Comparison of ENCODE assay signal across 11 cellular contexts in genomic region chr22:50403701-50404101, GRCh38.
DNase-seq lines count a peak whose midpoint lies in the region; ATAC-seq lines count a peak whose summit lies in the region.
"Had no signal": no experiment of that assay in that cellular context is flagged by ENCODE, and none has a peak within 500 bp of the region (broad histone marks: within the 10 kb centered on the region; RNA-seq: fewer than 3 reads in every experiment).

No MANE protein-coding gene starts in this region.

- no peak overlapping the region for H3K4me3 ChIP-seq in CD4-positive, CD25-positive, alpha-beta regulatory T cell (ENCODE audit: low read depth, low read length)

- no peaks in the 10 kb centered on the region for H3K27me3 Mint-ChIP-seq in CD4-positive, CD25-positive, alpha-beta regulatory T cell

- H3K27ac Mint-ChIP-seq in CD4-positive, CD25-positive, alpha-beta regulatory T cell = peak overlapping the region; percentile 42 to 85 (median 71)

- no peak overlapping the region for H3K4me3 Mint-ChIP-seq in CD4-positive, CD25-positive, alpha-beta regulatory T cell

- DNase-seq in CD4-positive, CD25-positive, alpha-beta regulatory T cell = no peak
- DNase-seq in NCI-H69 (lab: John Stamatoyannopoulos, UW) = peak; percentile 45
- DNase-seq in globus pallidus (ENCODE audit: low spot score) = peak; percentile 62
- peak; percentile 80 for DNase-seq in pons (ENCODE audit: low spot score)
- DNase-seq in foreskin melanocyte = no peak
- no peak for DNase-seq in SIG-M5 treated with dmso at 0.1 percent for 504 hours (lab: John Stamatoyannopoulos, UW; ENCODE audit: unreplicated experiment)
- DNase-seq in activated T-cell treated with anti-CD3 and anti-CD28 coated beads, Interleukin-2, amount 50 U/mL, for 48 hours = no peak
- DNase-seq: NCI-H226, T1000 had no signal

- H3K36me3 ChIP-seq in CD4-positive, CD25-positive, alpha-beta regulatory T cell (ENCODE audit: control insufficient read depth, insufficient read depth, low read length) = peaks cover 32% of the 10 kb centered on the region

- peaks cover 4 to 25% (median 15%) of the 10 kb centered on the region in 4 donors for H3K4me1 Mint-ChIP-seq in CD4-positive, CD25-positive, alpha-beta regulatory T cell

- H3K4me1 ChIP-seq in CD4-positive, CD25-positive, alpha-beta regulatory T cell (ENCODE audit: control insufficient read depth, insufficient read depth, low read length, poor library complexity, severe bottlenecking) = no peaks in the 10 kb centered on the region

- H3K9me3 ChIP-seq in CD4-positive, CD25-positive, alpha-beta regulatory T cell (ENCODE audit: control insufficient read depth in 2 of 2, low read length in 2 of 2) = no peaks in the 10 kb centered on the region

- H3K36me3 Mint-ChIP-seq in CD4-positive, CD25-positive, alpha-beta regulatory T cell = peaks cover 9% of the 10 kb centered on the region

- no peaks in the 10 kb centered on the region for H3K27me3 ChIP-seq in CD4-positive, CD25-positive, alpha-beta regulatory T cell (ENCODE audit: control insufficient read depth, insufficient read depth, low read length)

- ATAC-seq in CD4-positive, CD25-positive, alpha-beta regulatory T cell (ENCODE audit: low read depth in 2 of 2) = no peak
- no peak for ATAC-seq in HG03095 (IDR thresholded peaks at IDR 0.05; ENCODE audit: unreplicated experiment)

- H3K27ac ChIP-seq in CD4-positive, CD25-positive, alpha-beta regulatory T cell (ENCODE audit: insufficient read depth, low read length, poor library complexity, severe bottlenecking) = no peak overlapping the region
- H3K27ac ChIP-seq: HL-60 had no signal

- H3K9me3 Mint-ChIP-seq in CD4-positive, CD25-positive, alpha-beta regulatory T cell = no peaks in the 10 kb centered on the region

Comparison
In these comparisons a context has a peak if more than half of its experiments do, and no peak if none do; other contexts are left out.
1. DNase-seq: peak in NCI-H69 (single experiment), globus pallidus (single experiment) and pons (single experiment); none in CD4-positive, CD25-positive, alpha-beta regulatory T cell (0 of 3), foreskin melanocyte (single experiment), SIG-M5 treated with dmso at 0.1 percent for 504 hours (single experiment) and activated T-cell treated with anti-CD3 and anti-CD28 coated beads, Interleukin-2, amount 50 U/mL, for 48 hours (0 of 2).